21 cellular contexts compared by ENCODE assay signal in genomic region chr1:192962901-192963300, GRCh38.
DNase-seq lines count a peak whose midpoint lies in the region; ATAC-seq, FAIRE-seq and TF ChIP-seq lines count a peak whose summit lies in the region.
"Had no signal": no experiment of that assay in that cellular context is flagged by ENCODE, and none has a peak within 500 bp of the region (broad histone marks: within the 10 kb centered on the region; RNA-seq: fewer than 3 reads in every experiment).

No MANE protein-coding gene starts in this region.

- peak overlapping the region; percentile 27 for H3K27ac Mint-ChIP-seq in activated naive CD4-positive, alpha-beta T cell treated with anti-CD3 and anti-CD28 coated beads, Interleukin-2, amount 50 U/mL, for 24 hours
- H3K27ac Mint-ChIP-seq: B cell; CD4-positive, CD25-positive, alpha-beta regulatory T cell; CD8-positive, alpha-beta T cell; HFFc6 had no signal

- H3K36me3 Mint-ChIP-seq in activated naive CD4-positive, alpha-beta T cell treated with anti-CD3 and anti-CD28 coated beads, Interleukin-2, amount 50 U/mL, for 24 hours, result peaks cover 1% of the 10 kb centered on the region
- H3K36me3 Mint-ChIP-seq: CD4-positive, CD25-positive, alpha-beta regulatory T cell; CD8-positive, alpha-beta T cell had no signal

- no peaks in the 10 kb centered on the region for H3K4me1 Mint-ChIP-seq in activated naive CD4-positive, alpha-beta T cell treated with anti-CD3 and anti-CD28 coated beads, Interleukin-2, amount 50 U/mL, for 24 hours

- TF ChIP-seq CTCF in D721Med (IDR thresholded peaks at IDR 0.05; ENCODE audit: insufficient read depth, missing control alignments), result no peak

- ATAC-seq in GM21367 (IDR thresholded peaks at IDR 0.05; ENCODE audit: unreplicated experiment), result no peak
- ATAC-seq: CD8-positive, alpha-beta T cell had no signal

- DNase-seq in activated naive CD4-positive, alpha-beta T cell treated with Interleukin-2 at 50 U/mL for 16 hours, result no peak
- no peak for DNase-seq in D721Med (ENCODE audit: insufficient read length, low spot score)
- DNase-seq in Jurkat, Clone E6-1 (ENCODE audit: low read depth, low spot score), result peak; percentile 35
- DNase-seq in HT-29 (ENCODE audit: low spot score), result no peak
- DNase-seq: Caco-2; CD4-positive, CD25-positive, alpha-beta regulatory T cell; CD8-positive, alpha-beta T cell; DMS 273 treated with DMSO at 0.1 percent for 48 hours; DMS79; GF-D8; GOT3; HFFc6 had no signal

- H3K4me3 Mint-ChIP-seq in activated naive CD4-positive, alpha-beta T cell treated with anti-CD3 and anti-CD28 coated beads, Interleukin-2, amount 50 U/mL, for 24 hours, result no peak overlapping the region
- H3K4me3 Mint-ChIP-seq: B cell; CD4-positive, CD25-positive, alpha-beta regulatory T cell; CD8-positive, alpha-beta T cell; HFFc6 had no signal

- H3K9me3 Mint-ChIP-seq in activated naive CD4-positive, alpha-beta T cell treated with anti-CD3 and anti-CD28 coated beads, Interleukin-2, amount 50 U/mL, for 24 hours, result no peaks in the 10 kb centered on the region
- H3K9me3 Mint-ChIP-seq: CD4-positive, CD25-positive, alpha-beta regulatory T cell; CD8-positive, alpha-beta T cell; HFFc6 had no signal

- no peak overlapping the region for H3K4me3 ChIP-seq in Jurkat, Clone E6-1 (ENCODE audit: low read length)
- H3K4me3 ChIP-seq: BLaER1, HAP-1 had no signal

- H3K27me3 Mint-ChIP-seq in activated naive CD4-positive, alpha-beta T cell treated with anti-CD3 and anti-CD28 coated beads, Interleukin-2, amount 50 U/mL, for 24 hours, result no peaks in the 10 kb centered on the region
- H3K27me3 Mint-ChIP-seq: B cell; CD4-positive, CD25-positive, alpha-beta regulatory T cell had no signal

- FAIRE-seq in D721Med (lab: Jason Lieb, UNC), result peak; percentile 66
- FAIRE-seq: A204.1, GM12891, GM18507, H54 had no signal
